26 cellular contexts compared by ENCODE assay signal in genomic region chrX:16205840-16206239, GRCh38. TPM values are rescaled to one million over a fixed set of nuclear protein-coding genes. Genes with fewer than 3 reads are reported as not detected.
"Had no signal": no experiment of that assay in that cellular context is flagged by ENCODE, and none has a peak within 500 bp of the region (broad histone marks: within the 10 kb centered on the region; RNA-seq: fewer than 3 reads in every experiment).

No MANE protein-coding gene starts in this region.

- H3K27me3 ChIP-seq: esophagus muscularis mucosa, gastrocnemius medialis, transverse colon had no signal

- H3K4me3 ChIP-seq: esophagus muscularis mucosa, gastrocnemius medialis, heart right ventricle, smooth muscle cell, thoracic aorta, transverse colon had no signal

- H3K4me1 Mint-ChIP-seq: nephron progenitor cell; stimulated activated memory B cell treated with anti-CD40 and anti-IgM and Interleukin-4, amounts not matched to agents 10 μg/mL and 1 μg/mL and 100 μg/mL, for 72 hours; stimulated activated naive CD8-positive, alpha-beta T cell treated with anti-CD3 and anti-CD28 coated beads, Interleukin-15, amount 100 ng/mL, for 72 hours had no signal

- H3K4me3 Mint-ChIP-seq: dendritic cell treated with granulocyte-macrophage colony-stimulating factor and Interleukin-4, amounts not matched to agents 40 ng/mL and 50 ng/mL, for 4 days; effector memory CD8-positive, alpha-beta T cell; naive thymus-derived CD4-positive, alpha-beta T cell; nephron progenitor cell; stimulated activated memory B cell treated with anti-CD40 and anti-IgM and Interleukin-4, amounts not matched to agents 10 μg/mL and 1 μg/mL and 100 μg/mL, for 72 hours; stimulated activated naive CD8-positive, alpha-beta T cell treated with anti-CD3 and anti-CD28 coated beads, Interleukin-15, amount 100 ng/mL, for 72 hours had no signal

- H3K27ac ChIP-seq: epithelial cell of prostate, esophagus muscularis mucosa, gastrocnemius medialis, heart right ventricle, thoracic aorta, transverse colon had no signal

- H3K27me3 Mint-ChIP-seq: stimulated activated naive CD8-positive, alpha-beta T cell treated with anti-CD3 and anti-CD28 coated beads, Interleukin-15, amount 100 ng/mL, for 72 hours had no signal

- H3K27ac Mint-ChIP-seq: dendritic cell treated with granulocyte-macrophage colony-stimulating factor and Interleukin-4, amounts not matched to agents 40 ng/mL and 50 ng/mL, for 4 days; effector memory CD8-positive, alpha-beta T cell; naive thymus-derived CD4-positive, alpha-beta T cell; stimulated activated memory B cell treated with anti-CD40 and anti-IgM and Interleukin-4, amounts not matched to agents 10 μg/mL and 1 μg/mL and 100 μg/mL, for 72 hours; stimulated activated naive CD8-positive, alpha-beta T cell treated with anti-CD3 and anti-CD28 coated beads, Interleukin-15, amount 100 ng/mL, for 72 hours had no signal

- H3K4me1 ChIP-seq: esophagus muscularis mucosa, gastrocnemius medialis, heart right ventricle, transverse colon had no signal

- H3K9me3 ChIP-seq: esophagus muscularis mucosa, gastrocnemius medialis, heart right ventricle, thoracic aorta, transverse colon had no signal

- DNase-seq: cerebellar nuclear complex; effector memory CD8-positive, alpha-beta T cell; gastrocnemius medialis; heart right ventricle; hypothalamus; kidney glomerular epithelial cell; mammary epithelial cell; naive thymus-derived CD4-positive, alpha-beta T cell; nephron progenitor cell; posterior cingulate gyrus; stimulated activated CD4-positive, alpha-beta T cell treated with anti-CD3 and anti-CD28 coated beads, Interleukin-4, amount 100 ng/mL, for 1 hour; stimulated activated naive CD8-positive, alpha-beta T cell treated with anti-CD3 and anti-CD28 coated beads, Interleukin-15, amount 100 ng/mL, for 72 hours; transverse colon had no signal

- H3K36me3 Mint-ChIP-seq: naive thymus-derived CD4-positive, alpha-beta T cell; stimulated activated memory B cell treated with anti-CD40 and anti-IgM and Interleukin-4, amounts not matched to agents 10 μg/mL and 1 μg/mL and 100 μg/mL, for 72 hours had no signal

- ATAC-seq: effector memory CD8-positive, alpha-beta T cell; gastrocnemius medialis; heart right ventricle; naive thymus-derived CD4-positive, alpha-beta T cell; stimulated activated memory B cell treated with anti-CD40 and anti-IgM and Interleukin-4, amounts not matched to agents 10 μg/mL and 1 μg/mL and 100 μg/mL, for 72 hours; stimulated activated naive CD8-positive, alpha-beta T cell treated with anti-CD3 and anti-CD28 coated beads, Interleukin-15, amount 100 ng/mL, for 72 hours had no signal

- H3K36me3 ChIP-seq: esophagus muscularis mucosa, gastrocnemius medialis, heart right ventricle, thoracic aorta, transverse colon had no signal

- H3K9me3 Mint-ChIP-seq: effector memory CD8-positive, alpha-beta T cell; nephron progenitor cell had no signal

- H3K4me2 ChIP-seq: smooth muscle cell had no signal

RNA-seq across cellular contexts. Expression of gene MAGEB17, which starts 38.6 kb away (rescaled TPM):
- total RNA-seq: fibroblast of villous mesenchyme; gastrocnemius medialis; lower leg skin; mammary epithelial cell; mesenteric fat pad; mononuclear cell; naive thymus-derived CD4-positive, alpha-beta T cell; omental fat pad; pulmonary artery endothelial cell; smooth muscle cell; thoracic aorta; ureter had no signal
- polyA plus RNA-seq: mammary epithelial cell; naive thymus-derived CD4-positive, alpha-beta T cell had no signal
